8 cellular contexts compared by ENCODE assay signal in genomic region chr3:23944861-23945652, GRCh38. TPM values are rescaled to one million over a fixed set of nuclear protein-coding genes. Genes with fewer than 3 reads are reported as not detected.
DNase-seq lines count a peak whose midpoint lies in the region; ATAC-seq and TF ChIP-seq lines count a peak whose summit lies in the region.

NR1D2 (plus strand) TSS chr3:23945286; CDS start chr3:23945579, 293 bp downstream.

- peak; percentile 31 for ATAC-seq in GM19468 (IDR thresholded peaks at IDR 0.05; ENCODE audit: extremely low read depth, unreplicated experiment)
- ATAC-seq in naive thymus-derived CD8-positive, alpha-beta T cell, result peak; percentile 51 to 62
- peak; percentile 61 to 62 for ATAC-seq in stimulated activated naive B cell treated with anti-CD40 and anti-IgM and Interleukin-4, amounts not matched to agents 10 μg/mL and 1 μg/mL and 100 μg/mL, for 72 hours (replicated peaks)

- POLR2A ChIA-PET in naive thymus-derived CD8-positive, alpha-beta T cell (lab: Charles Lee), result interaction anchor here (0.9 to 9.1 kb wide), 4 partner anchors 21 to 28 kb away, joined by 3 to 105 read pairs (median 4); partner anchors contain the start of genes NKIRAS1 and RPL15

- peak within 1 kb of the TSS; percentile 75 for H2AFZ ChIP-seq in fibroblast of lung (ENCODE audit: low read length)

- peak within 1 kb of the TSS; percentile 84 to 96 (median 94) for H3K27ac Mint-ChIP-seq in naive thymus-derived CD8-positive, alpha-beta T cell
- H3K27ac Mint-ChIP-seq in stimulated activated naive B cell treated with anti-CD40 and anti-IgM and Interleukin-4, amounts not matched to agents 10 μg/mL and 1 μg/mL and 100 μg/mL, for 72 hours, result peak within 1 kb of the TSS; percentile 95

- H3K4me3 Mint-ChIP-seq in naive thymus-derived CD8-positive, alpha-beta T cell, result peak within 1 kb of the TSS; percentile 81 to 97 (median 88)
- peak within 1 kb of the TSS; percentile 87 to 92 for H3K4me3 Mint-ChIP-seq in stimulated activated naive B cell treated with anti-CD40 and anti-IgM and Interleukin-4, amounts not matched to agents 10 μg/mL and 1 μg/mL and 100 μg/mL, for 72 hours

- DNase-seq in D341Med (ENCODE audit: low spot score) (peak; percentile 92), HL-60 (ENCODE audit: low read depth in 1 of 2, low spot score in 1 of 2) (peak; percentile 58 to 70), fibroblast of lung (ENCODE audit: low read depth in 2 of 2) (peak; percentile 73 to 77)
- DNase-seq in activated T-helper 1 cell treated with anti-CD3 and anti-CD28 coated beads, Interleukin-2, amount 50 U/mL, for 16 hours (ENCODE audit: low read depth in 1 of 2, low spot score in 1 of 2), result peak; percentile 67 to 73
- DNase-seq in naive thymus-derived CD8-positive, alpha-beta T cell, result peak; percentile 63 to 85 (median 78)
- DNase-seq in stimulated activated naive B cell treated with anti-CD40 and anti-IgM and Interleukin-4, amounts not matched to agents 10 μg/mL and 1 μg/mL and 100 μg/mL, for 72 hours, result peak; percentile 59

- no peaks in the 10 kb centered on the region for H3K9me3 Mint-ChIP-seq in naive thymus-derived CD8-positive, alpha-beta T cell
- no peaks in the 10 kb centered on the region for H3K9me3 Mint-ChIP-seq in stimulated activated naive B cell treated with anti-CD40 and anti-IgM and Interleukin-4, amounts not matched to agents 10 μg/mL and 1 μg/mL and 100 μg/mL, for 72 hours

- H3K4me1 ChIP-seq in fibroblast of lung (ENCODE audit: control insufficient read depth, extremely low read depth, insufficient read depth, low read length), result peaks cover 14% of the 10 kb centered on the region

- TF ChIP-seq CTCF in HL-60 (IDR thresholded peaks at IDR 0.05; ENCODE audit: insufficient read depth, low read length) (no peak), fibroblast of lung (conservative IDR thresholded peaks at IDR 0.05 in 1 of 2, IDR thresholded peaks at IDR 0.05 in 1 of 2; ENCODE audit: low read depth in 1 of 2, low read length in 2 of 2) (no peak)

- H4K20me1 ChIP-seq in fibroblast of lung (ENCODE audit: control insufficient read depth, extremely low read depth, insufficient read depth, low read length), result no peaks in the 10 kb centered on the region

- H3K27me3 ChIP-seq in HL-60 (ENCODE audit: insufficient read depth, poor library complexity, severe bottlenecking) (peaks cover 5% of the 10 kb centered on the region), fibroblast of lung (ENCODE audit: control insufficient read depth, insufficient read depth, low read length) (no peaks in the 10 kb centered on the region)

- peak within 1 kb of the TSS; percentile 88 for H3K9ac ChIP-seq in fibroblast of lung (ENCODE audit: insufficient read depth, low read length)

- peak within 1 kb of the TSS; percentile 82 for H3K4me3 ChIP-seq in HL-60 (replicated peaks; ENCODE audit: insufficient read depth, low read length)
- peak within 1 kb of the TSS; percentile 58 to 87 (median 72) for H3K4me3 ChIP-seq in fibroblast of lung (replicated peaks in 1 of 4; ENCODE audit: control extremely low read depth in 1 of 4, insufficient read depth in 1 of 4, low read depth in 3 of 4, low read length in 4 of 4)

- peak within 1 kb of the TSS; percentile 78 for H3K27ac ChIP-seq in HL-60 (replicated peaks)
- peak within 1 kb of the TSS; percentile 96 for H3K27ac ChIP-seq in fibroblast of lung (ENCODE audit: insufficient read depth, low read length)

- H3K79me2 ChIP-seq in fibroblast of lung (ENCODE audit: control insufficient read depth, insufficient read depth, low read length), result peaks cover 25% of the 10 kb centered on the region

- H3K4me1 Mint-ChIP-seq in naive thymus-derived CD8-positive, alpha-beta T cell, result peaks cover 22 to 45% (median 38%) of the 10 kb centered on the region in 4 donors
- H3K4me1 Mint-ChIP-seq in stimulated activated naive B cell treated with anti-CD40 and anti-IgM and Interleukin-4, amounts not matched to agents 10 μg/mL and 1 μg/mL and 100 μg/mL, for 72 hours, result peaks cover 19 to 35% of the 10 kb centered on the region in 2 donors

- peak within 1 kb of the TSS; percentile 97 for H3K4me2 ChIP-seq in fibroblast of lung (ENCODE audit: extremely low read depth, insufficient read depth, low read length)

- H3K36me3 ChIP-seq in fibroblast of lung (ENCODE audit: control insufficient read depth, insufficient read depth, low read length), result no peaks in the 10 kb centered on the region

- no peaks in the 10 kb centered on the region for H3K27me3 Mint-ChIP-seq in naive thymus-derived CD8-positive, alpha-beta T cell
- H3K27me3 Mint-ChIP-seq in stimulated activated naive B cell treated with anti-CD40 and anti-IgM and Interleukin-4, amounts not matched to agents 10 μg/mL and 1 μg/mL and 100 μg/mL, for 72 hours, result no peaks in the 10 kb centered on the region

- peaks cover 0 to 4% (median 3%) of the 10 kb centered on the region in 3 donors for H3K36me3 Mint-ChIP-seq in naive thymus-derived CD8-positive, alpha-beta T cell
- no peaks in the 10 kb centered on the region for H3K36me3 Mint-ChIP-seq in stimulated activated naive B cell treated with anti-CD40 and anti-IgM and Interleukin-4, amounts not matched to agents 10 μg/mL and 1 μg/mL and 100 μg/mL, for 72 hours

- H3K9me3 ChIP-seq in fibroblast of lung (ENCODE audit: control insufficient read depth, insufficient read depth, low read depth, low read length), result no peaks in the 10 kb centered on the region

TF ChIP-seq in PFSK-1, 5 proteins besides CTCF, POLR2A, EP300 and RAD21:
- peak; percentile 18 for TF ChIP-seq FOXP2 (optimal IDR thresholded peaks at IDR 0.05; ENCODE audit: borderline replicate concordance, extremely low read depth, extremely low read length, insufficient read depth)
- no peak for TF ChIP-seq SIN3A (IDR thresholded peaks at IDR 0.05; ENCODE audit: borderline replicate concordance, insufficient read depth, low read length)

RNA-seq across cellular contexts. Expression of gene NR1D2, which starts in this region (rescaled TPM):
- polyA plus RNA-seq in PFSK-1 (2012; ENCODE audit: insufficient read length, low read depth), result 7.2 TPM
- 55.7 and 85.2 TPM in 2 replicates for total RNA-seq in fibroblast of lung
- 27.7 and 41.5 TPM in 2 replicates for polyA plus RNA-seq in fibroblast of lung
- polyA plus RNA-seq in fibroblast of lung (2012), result 20.1 and 28.0 TPM in 2 replicates
- 7.0 and 9.1 TPM in 2 replicates for polyA minus RNA-seq in fibroblast of lung (ENCODE audit: low replicate concordance)
- 10 to 100 TPM; 52.2 to 56.7 TPM for total RNA-seq in naive thymus-derived CD8-positive, alpha-beta T cell
- 10 to 100 TPM; 23.4 to 46.3 (median 31.7) TPM for polyA plus RNA-seq in naive thymus-derived CD8-positive, alpha-beta T cell

Comparison
In these comparisons a context has a peak if more than half of its experiments do, and no peak if none do; other contexts are left out.
1. Peak in every context shown above with its lines: DNase-seq, ATAC-seq, H3K4me3 ChIP-seq and H3K27ac ChIP-seq.